8 cellular contexts compared by ENCODE assay signal in genomic region chr19:42140125-42140754, GRCh38. TPM values are rescaled to one million over a fixed set of nuclear protein-coding genes. Genes with fewer than 3 reads are reported as not detected.
DNase-seq lines count a peak whose midpoint lies in the region; ATAC-seq and TF ChIP-seq lines count a peak whose summit lies in the region.

No MANE protein-coding gene starts in this region.

- H3K79me1 ChIP-seq in trophoblast cell (ENCODE audit: low read length): no peaks in the 10 kb centered on the region

- no peak overlapping the region for H3K4ac ChIP-seq in trophoblast cell (ENCODE audit: low read depth, low read length)

- no peaks in the 10 kb centered on the region for H3K36me3 Mint-ChIP-seq in GM23338 (ENCODE audit: low read depth)

- 0 out of 2 replicates have a peak, but pooled peaks cover 5% of the 10 kb centered on the region for H3K4me1 ChIP-seq in GM23338 (ENCODE audit: insufficient read depth)
- H3K4me1 ChIP-seq in SJCRH30: no peaks in the 10 kb centered on the region
- no peaks in the 10 kb centered on the region for H3K4me1 ChIP-seq in trophoblast cell (ENCODE audit: control insufficient read depth in 1 of 2, insufficient read depth in 2 of 2, low read length in 2 of 2)

- no peak overlapping the region for H4K12ac ChIP-seq in trophoblast cell (ENCODE audit: low read depth, low read length)

- DNase-seq in GM23338 (ENCODE audit: low spot score) (peak; percentile 92), SJCRH30 (peak; percentile 74 to 83), fibroblast of pulmonary artery (ENCODE audit: low read depth) (peak; percentile 81), trophoblast cell (peak; percentile 45 to 79), hippocampal formation (lab: John Stamatoyannopoulos, UW) (no peak), HPDE6-E6E7 (ENCODE audit: extremely low spot score) (no peak), activated gamma-delta T cell (lab: John Stamatoyannopoulos, UW) (no peak)

- no peak overlapping the region for H2BK5ac ChIP-seq in trophoblast cell (ENCODE audit: low read depth, low read length, poor library complexity)

- H3K79me2 ChIP-seq in GM23338 (replicated peaks; ENCODE audit: insufficient read depth) (no peaks in the 10 kb centered on the region), trophoblast cell (ENCODE audit: control insufficient read depth, insufficient read depth, low read length, poor library complexity) (no peaks in the 10 kb centered on the region)

- H2AFZ ChIP-seq in GM23338: no peak overlapping the region
- no peak overlapping the region for H2AFZ ChIP-seq in trophoblast cell (ENCODE audit: insufficient read depth, low read length, poor library complexity)

- no peaks in the 10 kb centered on the region for H3K36me3 ChIP-seq in GM23338 (ENCODE audit: insufficient read depth)
- H3K36me3 ChIP-seq in SJCRH30: no peaks in the 10 kb centered on the region
- H3K36me3 ChIP-seq in trophoblast cell (ENCODE audit: control insufficient read depth in 1 of 2, insufficient read depth in 2 of 2, low read length in 2 of 2): no peaks in the 10 kb centered on the region

- peaks cover 8% of the 10 kb centered on the region; the same call in 1 of the 2 replicates for H4K20me1 ChIP-seq in GM23338 (replicated peaks; ENCODE audit: insufficient read depth)

- no peak overlapping the region for H3K18ac ChIP-seq in trophoblast cell (ENCODE audit: low read length)

- no peak overlapping the region for H2AK5ac ChIP-seq in trophoblast cell (ENCODE audit: low read length)

- no peaks in the 10 kb centered on the region for H3K9me2 ChIP-seq in GM23338 (ENCODE audit: insufficient read depth)

- H3K27me3 ChIP-seq in GM23338 (ENCODE audit: insufficient read depth): no peaks in the 10 kb centered on the region; the same call in 1 of the 2 replicates
- H3K27me3 ChIP-seq in SJCRH30: peaks cover 20% of the 10 kb centered on the region; the same call in 1 of the 2 replicates
- H3K27me3 ChIP-seq in trophoblast cell (ENCODE audit: insufficient read depth, low read length): no peaks in the 10 kb centered on the region

- no peak for TF ChIP-seq CTCF in GM23338 (conservative IDR thresholded peaks at IDR 0.05; ENCODE audit: low read depth in 2 of 2)
- TF ChIP-seq CTCF in fibroblast of pulmonary artery (IDR thresholded peaks at IDR 0.05; ENCODE audit: low read length, missing control alignments): no peak

- no peak overlapping the region for H3K9ac ChIP-seq in trophoblast cell (ENCODE audit: low read length)

- no peak overlapping the region for H3K27ac Mint-ChIP-seq in GM23338

- peaks cover 11% of the 10 kb centered on the region for H3K27me3 Mint-ChIP-seq in GM23338 (ENCODE audit: insufficient read depth, low read depth, poor library complexity)

- H3K4me3 ChIP-seq in GM23338 (no peak overlapping the region), SJCRH30 (no peak overlapping the region), fibroblast of pulmonary artery (replicated peaks; ENCODE audit: low read depth, low read length) (no peak overlapping the region), trophoblast cell (ENCODE audit: low read depth, low read length) (no peak overlapping the region)

- no peak overlapping the region for H2BK12ac ChIP-seq in trophoblast cell (ENCODE audit: low read length)

- no peak overlapping the region for H3K23ac ChIP-seq in trophoblast cell (ENCODE audit: low read length)

- no peak overlapping the region for H4K91ac ChIP-seq in trophoblast cell (ENCODE audit: low read depth, low read length)

- H3K4me3 Mint-ChIP-seq in GM23338: no peak overlapping the region

- no CpG with 5 or more reads among the region's 8 CpGs for WGBS in trophoblast cell (ENCODE audit: extremely low coverage, insufficient coverage, insufficient read length)

- ATAC-seq in GM23338 (peak; percentile 98), HG02973 (IDR thresholded peaks at IDR 0.05; ENCODE audit: unreplicated experiment) (no peak)

- H3K27ac ChIP-seq in GM23338 (ENCODE audit: low read depth) (no peak overlapping the region), SJCRH30 (no peak overlapping the region), trophoblast cell (ENCODE audit: low read depth, low read length) (no peak overlapping the region)

- no peak overlapping the region for H3K14ac ChIP-seq in trophoblast cell (ENCODE audit: low read length)

- H3F3A ChIP-seq in GM23338 (replicated peaks; ENCODE audit: low read depth): 0 out of 2 replicates have a peak, but pooled peaks cover 4% of the 10 kb centered on the region

- H3K4me2 ChIP-seq in GM23338 (0 out of 2 replicates have a peak overlapping the region, but pooled peaks have one; percentile 38), trophoblast cell (ENCODE audit: low read length) (no peak overlapping the region)

- H3K4me1 Mint-ChIP-seq in GM23338: peaks cover 8% of the 10 kb centered on the region; the same call in 2 of the 3 replicates

- H3K9me3 Mint-ChIP-seq in GM23338: no peaks in the 10 kb centered on the region

- no peaks in the 10 kb centered on the region for H3K9me3 ChIP-seq in SJCRH30 (replicated peaks)
- H3K9me3 ChIP-seq in trophoblast cell (ENCODE audit: insufficient read depth, low read depth, low read length): peaks cover 1% of the 10 kb centered on the region

- no peak overlapping the region for H2BK120ac ChIP-seq in trophoblast cell (ENCODE audit: insufficient read depth, low read length, poor library complexity)

- no peak overlapping the region for H4K8ac ChIP-seq in trophoblast cell (ENCODE audit: low read depth, low read length)

TF ChIP-seq in GM23338, 12 proteins besides CTCF, POLR2A, EP300 and RAD21:
- TF ChIP-seq REST (IDR thresholded peaks at IDR 0.05; ENCODE audit: unreplicated experiment) (peak; percentile 91), ZNF114 (CRISPR knock-in tag; IDR thresholded peaks at IDR 0.05) (0 out of 2 replicates have a peak, but pooled peaks have one; percentile 17), JUNB (IDR thresholded peaks at IDR 0.05; ENCODE audit: unreplicated experiment) (no peak), CREB1 (CRISPR knock-in tag; IDR thresholded peaks at IDR 0.05; ENCODE audit: low read depth) (peak; percentile 20; the same call in 1 of the 2 replicates)
TF ChIP-seq in GM23338: peak in this region for 3.

RNA-seq across cellular contexts. Expression of gene POU2F2, which starts 8.0 kb away (rescaled TPM):
- total RNA-seq in GM23338 (2014; rRNA removed; shearing (Covaris generic)): 2.3 and 2.4 TPM in 2 replicates
- polyA plus RNA-seq in GM23338 (2016; fragmentation: Nextera tagmentation; extraction: Ambion mirVana): 4.6 and 5.1 TPM in 2 replicates
- total RNA-seq in SJCRH30 (2014; rRNA removed; shearing (Covaris generic)): 0.10 and 0.16 TPM in 2 replicates
- 2.8 and 3.3 TPM in 2 replicates for polyA plus RNA-seq in trophoblast cell (2013)

Comparison
In these comparisons a context has a peak if more than half of its experiments do, and no peak if none do; other contexts are left out.
1. DNase-seq: peak in GM23338 (single experiment), SJCRH30 (2 of 2), fibroblast of pulmonary artery (single experiment) and trophoblast cell (2 of 2); none in hippocampal formation (0 of 2), HPDE6-E6E7 (single experiment) and activated gamma-delta T cell (single experiment).